Comparison of ENCODE assay signal across 1 cellular context in the genomic region with DNA sequence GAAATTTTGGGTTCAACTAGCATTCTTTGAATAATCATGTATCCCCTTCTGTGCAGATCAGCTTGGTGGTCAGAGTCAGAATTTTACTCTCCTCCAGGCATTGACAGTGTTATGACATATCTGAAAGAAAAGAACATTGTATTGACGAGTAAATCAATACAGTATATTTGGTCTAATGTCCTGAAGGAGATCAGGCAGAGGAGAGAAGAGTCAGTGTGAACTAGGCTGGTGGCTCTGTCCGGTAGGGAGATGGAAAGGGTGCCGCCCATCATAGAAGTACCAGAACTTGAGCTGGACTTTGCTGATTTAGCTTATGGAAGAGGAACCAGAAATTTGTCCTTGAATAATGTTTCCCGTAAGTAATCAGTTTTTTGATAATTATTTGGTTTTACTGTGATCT.
TF ChIP-seq lines count a peak whose summit lies in the region.

TSS of gene CALHM6 (plus strand) at position 301 of the 400 bp plus-strand sequence. CDS start 555 bp downstream, outside the sequence.

TF ChIP-seq in GM23338, 12 proteins besides CTCF, POLR2A, EP300 and RAD21 (continued from another document):
- no peak for TF ChIP-seq NANOG (IDR thresholded peaks at IDR 0.05; ENCODE audit: borderline replicate concordance)
- TF ChIP-seq CREB1 (CRISPR knock-in tag; IDR thresholded peaks at IDR 0.05; ENCODE audit: low read depth): no peak
- TF ChIP-seq ZNF114 (CRISPR knock-in tag; IDR thresholded peaks at IDR 0.05): no peak
- no peak for TF ChIP-seq EZH2 (IDR thresholded peaks at IDR 0.05; ENCODE audit: low read depth, unreplicated experiment)
- no peak for TF ChIP-seq POLR2AphosphoS5 (IDR thresholded peaks at IDR 0.05; ENCODE audit: low read depth)
- no peak for TF ChIP-seq JUNB (IDR thresholded peaks at IDR 0.05; ENCODE audit: unreplicated experiment)
- no peak for TF ChIP-seq ZNF331 (CRISPR knock-in tag; IDR thresholded peaks at IDR 0.05; ENCODE audit: low read depth)
- no peak for TF ChIP-seq STAT1 (IDR thresholded peaks at IDR 0.05; ENCODE audit: unreplicated experiment)
- TF ChIP-seq, protein P1, sequence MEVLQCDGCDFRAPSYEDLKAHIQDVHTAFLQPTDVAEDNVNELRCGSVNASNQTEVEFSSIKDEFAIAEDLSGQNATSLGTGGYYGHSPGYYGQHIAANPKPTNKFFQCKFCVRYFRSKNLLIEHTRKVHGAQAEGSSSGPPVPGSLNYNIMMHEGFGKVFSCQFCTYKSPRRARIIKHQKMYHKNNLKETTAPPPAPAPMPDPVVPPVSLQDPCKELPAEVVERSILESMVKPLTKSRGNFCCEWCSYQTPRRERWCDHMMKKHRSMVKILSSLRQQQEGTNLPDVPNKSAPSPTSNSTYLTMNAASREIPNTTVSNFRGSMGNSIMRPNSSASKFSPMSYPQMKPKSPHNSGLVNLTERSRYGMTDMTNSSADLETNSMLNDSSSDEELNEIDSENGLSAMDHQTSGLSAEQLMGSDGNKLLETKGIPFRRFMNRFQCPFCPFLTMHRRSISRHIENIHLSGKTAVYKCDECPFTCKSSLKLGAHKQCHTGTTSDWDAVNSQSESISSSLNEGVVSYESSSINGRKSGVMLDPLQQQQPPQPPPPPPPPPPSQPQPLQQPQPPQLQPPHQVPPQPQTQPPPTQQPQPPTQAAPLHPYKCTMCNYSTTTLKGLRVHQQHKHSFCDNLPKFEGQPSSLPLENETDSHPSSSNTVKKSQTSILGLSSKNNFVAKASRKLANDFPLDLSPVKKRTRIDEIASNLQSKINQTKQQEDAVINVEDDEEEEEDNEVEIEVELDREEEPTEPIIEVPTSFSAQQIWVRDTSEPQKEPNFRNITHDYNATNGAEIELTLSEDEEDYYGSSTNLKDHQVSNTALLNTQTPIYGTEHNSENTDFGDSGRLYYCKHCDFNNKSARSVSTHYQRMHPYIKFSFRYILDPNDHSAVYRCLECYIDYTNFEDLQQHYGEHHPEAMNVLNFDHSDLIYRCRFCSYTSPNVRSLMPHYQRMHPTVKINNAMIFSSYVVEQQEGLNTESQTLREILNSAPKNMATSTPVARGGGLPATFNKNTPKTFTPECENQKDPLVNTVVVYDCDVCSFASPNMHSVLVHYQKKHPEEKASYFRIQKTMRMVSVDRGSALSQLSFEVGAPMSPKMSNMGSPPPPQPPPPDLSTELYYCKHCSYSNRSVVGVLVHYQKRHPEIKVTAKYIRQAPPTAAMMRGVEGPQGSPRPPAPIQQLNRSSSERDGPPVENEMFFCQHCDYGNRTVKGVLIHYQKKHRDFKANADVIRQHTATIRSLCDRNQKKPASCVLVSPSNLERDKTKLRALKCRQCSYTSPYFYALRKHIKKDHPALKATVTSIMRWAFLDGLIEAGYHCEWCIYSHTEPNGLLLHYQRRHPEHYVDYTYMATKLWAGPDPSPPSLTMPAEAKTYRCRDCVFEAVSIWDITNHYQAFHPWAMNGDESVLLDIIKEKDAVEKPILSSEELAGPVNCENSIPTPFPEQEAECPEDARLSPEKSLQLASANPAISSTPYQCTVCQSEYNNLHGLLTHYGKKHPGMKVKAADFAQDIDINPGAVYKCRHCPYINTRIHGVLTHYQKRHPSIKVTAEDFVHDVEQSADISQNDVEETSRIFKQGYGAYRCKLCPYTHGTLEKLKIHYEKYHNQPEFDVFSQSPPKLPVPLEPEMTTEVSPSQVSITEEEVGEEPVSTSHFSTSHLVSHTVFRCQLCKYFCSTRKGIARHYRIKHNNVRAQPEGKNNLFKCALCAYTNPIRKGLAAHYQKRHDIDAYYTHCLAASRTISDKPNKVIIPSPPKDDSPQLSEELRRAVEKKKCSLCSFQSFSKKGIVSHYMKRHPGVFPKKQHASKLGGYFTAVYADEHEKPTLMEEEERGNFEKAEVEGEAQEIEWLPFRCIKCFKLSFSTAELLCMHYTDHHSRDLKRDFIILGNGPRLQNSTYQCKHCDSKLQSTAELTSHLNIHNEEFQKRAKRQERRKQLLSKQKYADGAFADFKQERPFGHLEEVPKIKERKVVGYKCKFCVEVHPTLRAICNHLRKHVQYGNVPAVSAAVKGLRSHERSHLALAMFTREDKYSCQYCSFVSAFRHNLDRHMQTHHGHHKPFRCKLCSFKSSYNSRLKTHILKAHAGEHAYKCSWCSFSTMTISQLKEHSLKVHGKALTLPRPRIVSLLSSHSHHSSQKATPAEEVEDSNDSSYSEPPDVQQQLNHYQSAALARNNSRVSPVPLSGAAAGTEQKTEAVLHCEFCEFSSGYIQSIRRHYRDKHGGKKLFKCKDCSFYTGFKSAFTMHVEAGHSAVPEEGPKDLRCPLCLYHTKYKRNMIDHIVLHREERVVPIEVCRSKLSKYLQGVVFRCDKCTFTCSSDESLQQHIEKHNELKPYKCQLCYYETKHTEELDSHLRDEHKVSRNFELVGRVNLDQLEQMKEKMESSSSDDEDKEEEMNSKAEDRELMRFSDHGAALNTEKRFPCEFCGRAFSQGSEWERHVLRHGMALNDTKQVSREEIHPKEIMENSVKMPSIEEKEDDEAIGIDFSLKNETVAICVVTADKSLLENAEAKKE (CRISPR knock-in tag; IDR thresholded peaks at IDR 0.05): no peak
